ENCODE assay signal across 2 cellular contexts in the genomic region with DNA sequence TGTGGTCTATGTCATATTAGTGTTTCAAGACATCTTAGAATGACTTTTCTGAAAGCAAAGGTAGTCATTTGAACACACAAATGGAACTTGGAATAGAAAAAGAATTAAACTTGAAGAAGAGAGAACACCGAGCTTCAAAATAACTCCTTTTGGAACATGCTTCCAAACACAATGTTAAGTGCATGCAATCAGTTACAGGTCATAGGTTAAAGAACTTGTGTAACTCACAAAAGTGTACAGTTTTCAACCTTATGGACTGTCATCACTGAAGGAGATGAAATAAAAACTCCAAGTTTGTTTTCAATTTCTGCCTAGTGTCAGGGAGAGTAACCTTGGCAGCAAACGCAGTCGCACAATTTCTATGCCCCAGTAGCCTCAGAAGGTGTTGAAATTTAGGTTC.
A peak's percentile ranks its signal among the peaks of the same experiment; 100 is the strongest.
TF ChIP-seq lines count a peak whose summit lies in the region.

No MANE protein-coding gene starts in this region.

TF ChIP-seq in liver, 16 proteins besides CTCF, POLR2A, EP300 and RAD21 (continued from another document):
- TF ChIP-seq, protein P1, sequence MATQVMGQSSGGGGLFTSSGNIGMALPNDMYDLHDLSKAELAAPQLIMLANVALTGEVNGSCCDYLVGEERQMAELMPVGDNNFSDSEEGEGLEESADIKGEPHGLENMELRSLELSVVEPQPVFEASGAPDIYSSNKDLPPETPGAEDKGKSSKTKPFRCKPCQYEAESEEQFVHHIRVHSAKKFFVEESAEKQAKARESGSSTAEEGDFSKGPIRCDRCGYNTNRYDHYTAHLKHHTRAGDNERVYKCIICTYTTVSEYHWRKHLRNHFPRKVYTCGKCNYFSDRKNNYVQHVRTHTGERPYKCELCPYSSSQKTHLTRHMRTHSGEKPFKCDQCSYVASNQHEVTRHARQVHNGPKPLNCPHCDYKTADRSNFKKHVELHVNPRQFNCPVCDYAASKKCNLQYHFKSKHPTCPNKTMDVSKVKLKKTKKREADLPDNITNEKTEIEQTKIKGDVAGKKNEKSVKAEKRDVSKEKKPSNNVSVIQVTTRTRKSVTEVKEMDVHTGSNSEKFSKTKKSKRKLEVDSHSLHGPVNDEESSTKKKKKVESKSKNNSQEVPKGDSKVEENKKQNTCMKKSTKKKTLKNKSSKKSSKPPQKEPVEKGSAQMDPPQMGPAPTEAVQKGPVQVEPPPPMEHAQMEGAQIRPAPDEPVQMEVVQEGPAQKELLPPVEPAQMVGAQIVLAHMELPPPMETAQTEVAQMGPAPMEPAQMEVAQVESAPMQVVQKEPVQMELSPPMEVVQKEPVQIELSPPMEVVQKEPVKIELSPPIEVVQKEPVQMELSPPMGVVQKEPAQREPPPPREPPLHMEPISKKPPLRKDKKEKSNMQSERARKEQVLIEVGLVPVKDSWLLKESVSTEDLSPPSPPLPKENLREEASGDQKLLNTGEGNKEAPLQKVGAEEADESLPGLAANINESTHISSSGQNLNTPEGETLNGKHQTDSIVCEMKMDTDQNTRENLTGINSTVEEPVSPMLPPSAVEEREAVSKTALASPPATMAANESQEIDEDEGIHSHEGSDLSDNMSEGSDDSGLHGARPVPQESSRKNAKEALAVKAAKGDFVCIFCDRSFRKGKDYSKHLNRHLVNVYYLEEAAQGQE (IDR thresholded peaks at IDR 0.05) = no peak
- TF ChIP-seq YY1 (IDR thresholded peaks at IDR 0.05) (peak; percentile 13), FOXA1 (IDR thresholded peaks at IDR 0.05) (peak; percentile 12), FOXA2 (IDR thresholded peaks at IDR 0.05) (no peak), GABPA (IDR thresholded peaks at IDR 0.05 in 1 of 2, conservative IDR thresholded peaks at IDR 0.05 in 1 of 2) (no peak), TAF1 (conservative IDR thresholded peaks at IDR 0.05) (no peak), EGR1 (IDR thresholded peaks at IDR 0.05; ENCODE audit: low read depth in 2 of 2) (no peak), NR2F2 (IDR thresholded peaks at IDR 0.05) (peak; percentile 54), RXRA (IDR thresholded peaks at IDR 0.05) (peak in 1 of 2 donors; percentile 43), HNF4A (conservative IDR thresholded peaks at IDR 0.05) (peak; percentile 45 to 59), SP1 (IDR thresholded peaks at IDR 0.05) (peak; percentile 8)
- TF ChIP-seq, protein P2, sequence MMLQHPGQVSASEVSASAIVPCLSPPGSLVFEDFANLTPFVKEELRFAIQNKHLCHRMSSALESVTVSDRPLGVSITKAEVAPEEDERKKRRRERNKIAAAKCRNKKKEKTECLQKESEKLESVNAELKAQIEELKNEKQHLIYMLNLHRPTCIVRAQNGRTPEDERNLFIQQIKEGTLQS (IDR thresholded peaks at IDR 0.05) = no peak
- TF ChIP-seq, protein P3, sequence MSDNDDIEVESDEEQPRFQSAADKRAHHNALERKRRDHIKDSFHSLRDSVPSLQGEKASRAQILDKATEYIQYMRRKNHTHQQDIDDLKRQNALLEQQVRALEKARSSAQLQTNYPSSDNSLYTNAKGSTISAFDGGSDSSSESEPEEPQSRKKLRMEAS (IDR thresholded peaks at IDR 0.05) = peak; percentile 29
- TF ChIP-seq, protein P4, sequence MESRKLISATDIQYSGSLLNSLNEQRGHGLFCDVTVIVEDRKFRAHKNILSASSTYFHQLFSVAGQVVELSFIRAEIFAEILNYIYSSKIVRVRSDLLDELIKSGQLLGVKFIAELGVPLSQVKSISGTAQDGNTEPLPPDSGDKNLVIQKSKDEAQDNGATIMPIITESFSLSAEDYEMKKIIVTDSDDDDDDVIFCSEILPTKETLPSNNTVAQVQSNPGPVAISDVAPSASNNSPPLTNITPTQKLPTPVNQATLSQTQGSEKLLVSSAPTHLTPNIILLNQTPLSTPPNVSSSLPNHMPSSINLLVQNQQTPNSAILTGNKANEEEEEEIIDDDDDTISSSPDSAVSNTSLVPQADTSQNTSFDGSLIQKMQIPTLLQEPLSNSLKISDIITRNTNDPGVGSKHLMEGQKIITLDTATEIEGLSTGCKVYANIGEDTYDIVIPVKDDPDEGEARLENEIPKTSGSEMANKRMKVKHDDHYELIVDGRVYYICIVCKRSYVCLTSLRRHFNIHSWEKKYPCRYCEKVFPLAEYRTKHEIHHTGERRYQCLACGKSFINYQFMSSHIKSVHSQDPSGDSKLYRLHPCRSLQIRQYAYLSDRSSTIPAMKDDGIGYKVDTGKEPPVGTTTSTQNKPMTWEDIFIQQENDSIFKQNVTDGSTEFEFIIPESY (IDR thresholded peaks at IDR 0.05) = no peak
TF ChIP-seq in liver: peak in this region for 7.

TF ChIP-seq in HepG2, 621 proteins besides CTCF, POLR2A, EP300 and RAD21 (continued from another document):
- TF ChIP-seq NR2F6 (IDR thresholded peaks at IDR 0.05) (no peak), NR2F6 (CRISPR knock-in tag; IDR thresholded peaks at IDR 0.05) (no peak), NFE2L2 (IDR thresholded peaks at IDR 0.05; ENCODE audit: low read length) (no peak), EED (CRISPR knock-in tag; IDR thresholded peaks at IDR 0.05) (no peak), ZFYVE20 (CRISPR knock-in tag; IDR thresholded peaks at IDR 0.05; ENCODE audit: borderline replicate concordance, low read depth) (no peak), RAD51 (IDR thresholded peaks at IDR 0.05; ENCODE audit: borderline replicate concordance) (no peak), KDM3A (CRISPR knock-in tag; IDR thresholded peaks at IDR 0.05; ENCODE audit: low read depth) (no peak), ZNF441 (CRISPR knock-in tag; IDR thresholded peaks at IDR 0.05; ENCODE audit: borderline replicate concordance) (no peak)
- TF ChIP-seq, protein P5, sequence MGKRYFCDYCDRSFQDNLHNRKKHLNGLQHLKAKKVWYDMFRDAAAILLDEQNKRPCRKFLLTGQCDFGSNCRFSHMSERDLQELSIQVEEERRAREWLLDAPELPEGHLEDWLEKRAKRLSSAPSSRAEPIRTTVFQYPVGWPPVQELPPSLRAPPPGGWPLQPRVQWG (CRISPR knock-in tag; IDR thresholded peaks at IDR 0.05; ENCODE audit: borderline replicate concordance, low read depth) = no peak
- TF ChIP-seq, protein P6, sequence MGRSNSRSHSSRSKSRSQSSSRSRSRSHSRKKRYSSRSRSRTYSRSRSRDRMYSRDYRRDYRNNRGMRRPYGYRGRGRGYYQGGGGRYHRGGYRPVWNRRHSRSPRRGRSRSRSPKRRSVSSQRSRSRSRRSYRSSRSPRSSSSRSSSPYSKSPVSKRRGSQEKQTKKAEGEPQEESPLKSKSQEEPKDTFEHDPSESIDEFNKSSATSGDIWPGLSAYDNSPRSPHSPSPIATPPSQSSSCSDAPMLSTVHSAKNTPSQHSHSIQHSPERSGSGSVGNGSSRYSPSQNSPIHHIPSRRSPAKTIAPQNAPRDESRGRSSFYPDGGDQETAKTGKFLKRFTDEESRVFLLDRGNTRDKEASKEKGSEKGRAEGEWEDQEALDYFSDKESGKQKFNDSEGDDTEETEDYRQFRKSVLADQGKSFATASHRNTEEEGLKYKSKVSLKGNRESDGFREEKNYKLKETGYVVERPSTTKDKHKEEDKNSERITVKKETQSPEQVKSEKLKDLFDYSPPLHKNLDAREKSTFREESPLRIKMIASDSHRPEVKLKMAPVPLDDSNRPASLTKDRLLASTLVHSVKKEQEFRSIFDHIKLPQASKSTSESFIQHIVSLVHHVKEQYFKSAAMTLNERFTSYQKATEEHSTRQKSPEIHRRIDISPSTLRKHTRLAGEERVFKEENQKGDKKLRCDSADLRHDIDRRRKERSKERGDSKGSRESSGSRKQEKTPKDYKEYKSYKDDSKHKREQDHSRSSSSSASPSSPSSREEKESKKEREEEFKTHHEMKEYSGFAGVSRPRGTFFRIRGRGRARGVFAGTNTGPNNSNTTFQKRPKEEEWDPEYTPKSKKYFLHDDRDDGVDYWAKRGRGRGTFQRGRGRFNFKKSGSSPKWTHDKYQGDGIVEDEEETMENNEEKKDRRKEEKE (IDR thresholded peaks at IDR 0.05) = no peak
